19 cellular contexts compared by ENCODE assay signal in genomic region chr20:11101243-11101642, GRCh38.
DNase-seq lines count a peak whose midpoint lies in the region; TF ChIP-seq lines count a peak whose summit lies in the region.
"Had no signal": no experiment of that assay in that cellular context is flagged by ENCODE, and none has a peak within 500 bp of the region (broad histone marks: within the 10 kb centered on the region; RNA-seq: fewer than 3 reads in every experiment).

No MANE protein-coding gene starts in this region.

- H3K9me3 Mint-ChIP-seq in dendritic cell treated with granulocyte-macrophage colony-stimulating factor and Interleukin-4, amounts not matched to agents 40 ng/mL and 50 ng/mL, for 4 days = peaks cover 23% of the 10 kb centered on the region
- H3K9me3 Mint-ChIP-seq: activated CD4-positive, alpha-beta T cell treated with anti-CD3 and anti-CD28 coated beads, Interleukin-2, amount 10 ng/mL, durations not matched to agents 24 days and 14 days had no signal

- peaks cover 7% of the 10 kb centered on the region for H3K4me1 ChIP-seq in ACC112 (ENCODE audit: control insufficient read depth, insufficient read depth, low read length, unreplicated experiment)
- H3K4me1 ChIP-seq in left ventricle myocardium inferior = no peaks in the 10 kb centered on the region
- H3K4me1 ChIP-seq: colonic mucosa had no signal

- peak overlapping the region; percentile 54 for H2AFZ ChIP-seq in ACC112 (ENCODE audit: low read length, unreplicated experiment)
- H2AFZ ChIP-seq: hepatocyte had no signal

- H3K36me3 Mint-ChIP-seq in dendritic cell treated with granulocyte-macrophage colony-stimulating factor and Interleukin-4, amounts not matched to agents 40 ng/mL and 50 ng/mL, for 4 days (ENCODE audit: low read depth) = peaks cover 10% of the 10 kb centered on the region
- H3K36me3 Mint-ChIP-seq: CD4-positive, CD25-positive, alpha-beta regulatory T cell had no signal

- peak; percentile 86 for DNase-seq in MV-4-11 (lab: John Stamatoyannopoulos, UW)
- DNase-seq in kidney tubule cell (ENCODE audit: low spot score) = peak; percentile 55
- no peak for DNase-seq in NCI-H510A treated with DMSO at 0.1 percent for 48 hours (lab: John Stamatoyannopoulos, UW)
- no peak for DNase-seq in left ventricle myocardium inferior
- no peak for DNase-seq in AG20443 (ENCODE audit: low spot score)
- DNase-seq in T-helper 2 cell = no peak
- DNase-seq: activated CD4-positive, alpha-beta T cell treated with anti-CD3 and anti-CD28 coated beads, Interleukin-2, amount 10 ng/mL, durations not matched to agents 24 days and 14 days; activated CD8-positive, alpha-beta memory T cell treated with anti-CD3 and anti-CD28 coated beads, Interleukin-2, amount 50 U/mL, for 4 hours; activated gamma-delta T cell treated with Interleukin-2 at 50 U/mL for 16 hours; anterior cingulate cortex; CD4-positive, CD25-positive, alpha-beta regulatory T cell; colonic mucosa; MG63; NCI-H2029 treated with DMSO at 0.1 percent for 48 hours; stimulated activated CD4-positive, alpha-beta T cell treated with anti-CD3 and anti-CD28 coated beads, Interleukin-15, amount 100 ng/mL, for 24 hours; stimulated activated naive CD8-positive, alpha-beta T cell treated with anti-CD3 and anti-CD28 coated beads, Interleukin-15, Interleukin-2, amounts not matched to agents 100 U/mL and 50 U/mL, for 24 hours had no signal

- no peak overlapping the region for H3K4me3 Mint-ChIP-seq in dendritic cell treated with granulocyte-macrophage colony-stimulating factor and Interleukin-4, amounts not matched to agents 40 ng/mL and 50 ng/mL, for 4 days
- H3K4me3 Mint-ChIP-seq: activated CD4-positive, alpha-beta T cell treated with anti-CD3 and anti-CD28 coated beads, Interleukin-2, amount 10 ng/mL, durations not matched to agents 24 days and 14 days; CD4-positive, CD25-positive, alpha-beta regulatory T cell had no signal

- H3K27me3 ChIP-seq in ACC112 (ENCODE audit: insufficient read depth, low read length) = no peaks in the 10 kb centered on the region
- no peaks in the 10 kb centered on the region for H3K27me3 ChIP-seq in left ventricle myocardium inferior (ENCODE audit: low read depth)
- H3K27me3 ChIP-seq: colonic mucosa, hepatocyte, MG63 had no signal

- H3K79me2 ChIP-seq in ACC112 (ENCODE audit: control insufficient read depth, insufficient read depth, low read length, unreplicated experiment) = no peaks in the 10 kb centered on the region
- H3K79me2 ChIP-seq: hepatocyte had no signal

- peak overlapping the region; percentile 89 for H3K27ac Mint-ChIP-seq in dendritic cell treated with granulocyte-macrophage colony-stimulating factor and Interleukin-4, amounts not matched to agents 40 ng/mL and 50 ng/mL, for 4 days
- H3K27ac Mint-ChIP-seq: activated CD4-positive, alpha-beta T cell treated with anti-CD3 and anti-CD28 coated beads, Interleukin-2, amount 10 ng/mL, durations not matched to agents 24 days and 14 days had no signal

- H3K9me3 ChIP-seq in left ventricle myocardium inferior (replicated peaks) = no peaks in the 10 kb centered on the region
- H3K9me3 ChIP-seq: colonic mucosa had no signal

- peaks cover 3% of the 10 kb centered on the region for H3K27me3 Mint-ChIP-seq in dendritic cell treated with granulocyte-macrophage colony-stimulating factor and Interleukin-4, amounts not matched to agents 40 ng/mL and 50 ng/mL, for 4 days
- H3K27me3 Mint-ChIP-seq: activated CD4-positive, alpha-beta T cell treated with anti-CD3 and anti-CD28 coated beads, Interleukin-2, amount 10 ng/mL, durations not matched to agents 24 days and 14 days; CD4-positive, CD25-positive, alpha-beta regulatory T cell had no signal

- TF ChIP-seq CTCF in left ventricle myocardium inferior (IDR thresholded peaks at IDR 0.05; ENCODE audit: borderline replicate concordance) = no peak

- intact Hi-C loops in dendritic cell treated with granulocyte-macrophage colony-stimulating factor and Interleukin-4, amounts not matched to agents 40 ng/mL and 50 ng/mL, for 4 days (cut with micrococcal nuclease) = loop anchor here (10.0 kb wide), 1 partner anchor 64 kb away; no protein-coding TSS in a partner anchor
- intact Hi-C loops in left ventricle myocardium inferior (cut with micrococcal nuclease) = no loop called here

- H3K27ac ChIP-seq in ACC112 (ENCODE audit: low read depth, low read length) = no peak overlapping the region
- no peak overlapping the region for H3K27ac ChIP-seq in left ventricle myocardium inferior (replicated peaks)
- H3K27ac ChIP-seq: colonic mucosa, hepatocyte had no signal

- peaks cover 41% of the 10 kb centered on the region for H3K4me1 Mint-ChIP-seq in dendritic cell treated with granulocyte-macrophage colony-stimulating factor and Interleukin-4, amounts not matched to agents 40 ng/mL and 50 ng/mL, for 4 days (ENCODE audit: low read depth)
- H3K4me1 Mint-ChIP-seq: activated CD4-positive, alpha-beta T cell treated with anti-CD3 and anti-CD28 coated beads, Interleukin-2, amount 10 ng/mL, durations not matched to agents 24 days and 14 days; CD4-positive, CD25-positive, alpha-beta regulatory T cell had no signal

- H3K36me3 ChIP-seq in ACC112 (ENCODE audit: insufficient read depth, low read length) (no peaks in the 10 kb centered on the region), left ventricle myocardium inferior (no peaks in the 10 kb centered on the region)
- H3K36me3 ChIP-seq: colonic mucosa, MG63 had no signal

- H3K4me3 ChIP-seq in ACC112 (ENCODE audit: low read depth, low read length) (no peak overlapping the region), left ventricle myocardium inferior (no peak overlapping the region)
- H3K4me3 ChIP-seq: colonic mucosa, hepatocyte, MG63 had no signal

Comparison
In these comparisons a context has a peak if more than half of its experiments do, and no peak if none do; other contexts are left out.
1. DNase-seq: peak in MV-4-11 (single experiment) and kidney tubule cell (single experiment); none in NCI-H510A treated with DMSO at 0.1 percent for 48 hours (single experiment), left ventricle myocardium inferior (single experiment), AG20443 (single experiment) and T-helper 2 cell (0 of 5).